ENCODE assay signal across 10 cellular contexts in genomic region chr2:162063281-162063680, GRCh38. TPM values are rescaled to one million over a fixed set of nuclear protein-coding genes. Genes with fewer than 3 reads are reported as not detected.
A peak's percentile ranks its signal among the peaks of the same experiment; 100 is the strongest.
DNase-seq lines count a peak whose midpoint lies in the region; ATAC-seq, FAIRE-seq and TF ChIP-seq lines count a peak whose summit lies in the region.
"Had no signal": no experiment of that assay in that cellular context is flagged by ENCODE, and none has a peak within 500 bp of the region (broad histone marks: within the 10 kb centered on the region; RNA-seq: fewer than 3 reads in every experiment).

No MANE protein-coding gene starts in this region.

- H3K4me3 ChIP-seq in HepG2 (replicated peaks in 1 of 3; ENCODE audit: insufficient read depth in 1 of 3, low read depth in 2 of 3, low read length in 3 of 3) (no peak overlapping the region), right lobe of liver (no peak overlapping the region), bronchial epithelial cell (ENCODE audit: low read depth, low read length) (no peak overlapping the region)
- H3K4me3 ChIP-seq: heart left ventricle had no signal

- TF ChIP-seq RAD21 in HepG2 (CRISPR knock-in tag; IDR thresholded peaks at IDR 0.05), result no peak

- H3K9ac ChIP-seq in HepG2 (ENCODE audit: insufficient read depth, low read depth, low read length), result no peak overlapping the region

- POLR2A ChIA-PET in HepG2 (lab: Yijun Ruan, JAX), result no interaction called here

- no peak for FAIRE-seq in HepG2 (lab: Jason Lieb, UNC)
- FAIRE-seq in bronchial epithelial cell (lab: Jason Lieb, UNC), result no peak
- FAIRE-seq: G401.6 had no signal

- H3K4me2 ChIP-seq in HepG2 (ENCODE audit: low read depth, low read length), result no peak overlapping the region

- CTCF ChIA-PET in HepG2 (lab: Yijun Ruan, JAX; ENCODE audit: low intra/inter-chr PET ratio, low total read pairs), result no interaction called here

- TF ChIP-seq POLR2A in HepG2 (IDR thresholded peaks at IDR 0.05; ENCODE audit: insufficient read depth in 1 of 2, low read depth in 2 of 2, low read length in 2 of 2) (no peak), right lobe of liver (IDR thresholded peaks at IDR 0.05) (no peak)

- intact Hi-C loops in HepG2 (cut with micrococcal nuclease; ENCODE audit: unreplicated experiment), result no loop called here
- intact Hi-C loops in right lobe of liver (cut with DNase I), result no loop called here

- TF ChIP-seq CTCF in HepG2 (CRISPR knock-in tag; IDR thresholded peaks at IDR 0.05), result no peak
- TF ChIP-seq CTCF in right lobe of liver (IDR thresholded peaks at IDR 0.05), result no peak
- TF ChIP-seq CTCF in bronchial epithelial cell (IDR thresholded peaks at IDR 0.05; ENCODE audit: insufficient read depth, low read length, severe bottlenecking), result no peak

- H3K4me1 ChIP-seq in HepG2 (ENCODE audit: insufficient read depth, low read length) (peaks cover 35% of the 10 kb centered on the region), right lobe of liver (peaks cover 0 to 7% (median 0%) of the 10 kb centered on the region in 4 donors)

- BruUV-seq in HepG2 (replicated peaks; lab: Mats Ljungman, UMichigan), result no TSS peak

- in situ Hi-C loops in HepG2 (cut with HindIII; ENCODE audit: extremely low pct_ligation_motif_present, low pct_unique_long_range_greater_than_20kb), result no loop called here

- no peak for TF ChIP-seq EP300 in HepG2 (IDR thresholded peaks at IDR 0.05; ENCODE audit: low read depth in 2 of 2, low read length in 2 of 2)
- TF ChIP-seq EP300 in HepG2 (CRISPR knock-in tag; IDR thresholded peaks at IDR 0.05; ENCODE audit: borderline replicate concordance), result no peak

- H3K79me2 ChIP-seq in HepG2 (ENCODE audit: insufficient read depth, low read length), result no peaks in the 10 kb centered on the region

- 87% methylated on average over 2 of the region's 2 CpGs for WGBS in HepG2 (ENCODE audit: low lambda C conversion rate)
- no CpG with 5 or more reads among the region's 2 CpGs for WGBS in right lobe of liver (ENCODE audit: insufficient coverage, low coverage, low lambda C conversion rate, missing lambda C conversion rate)

- no peak for DNase-seq in HepG2 (ENCODE audit: low spot score)
- no peak for DNase-seq in right lobe of liver
- DNase-seq in LoVo (ENCODE audit: low spot score), result peak; percentile 30
- DNase-seq in bronchial epithelial cell (ENCODE audit: low read depth), result peak; percentile 57
- no peak for DNase-seq in stimulated activated CD4-positive, alpha-beta T cell treated with anti-CD3 and anti-CD28 coated beads, Interleukin-12 subunit alpha, Interleukin-12 subunit beta, amount 100 ng/mL, for 4 hours
- no peak for DNase-seq in NCI-H524 treated with DMSO at 0.1 percent for 48 hours (lab: John Stamatoyannopoulos, UW)
- DNase-seq: heart left ventricle, NCI-H1092 treated with DMSO at 0.1 percent for 48 hours had no signal

- no peak for ATAC-seq in HepG2
- ATAC-seq in right lobe of liver, result no peak
- ATAC-seq in HG02623 (IDR thresholded peaks at IDR 0.05; ENCODE audit: unreplicated experiment), result no peak
- ATAC-seq: heart left ventricle had no signal

- H2AFZ ChIP-seq in HepG2 (ENCODE audit: low read length), result no peak overlapping the region

- H3K9me3 ChIP-seq in HepG2 (ENCODE audit: low read length) (peaks cover 2% of the 10 kb centered on the region; the same call in 1 of the 2 replicates), right lobe of liver (no peaks in the 10 kb centered on the region)

- H3K36me3 ChIP-seq in HepG2 (replicated peaks in 1 of 2; ENCODE audit: control insufficient read depth in 1 of 2, insufficient read depth in 2 of 2, low read length in 2 of 2) (peaks cover 0 to 17% of the 10 kb centered on the region in 2 experiments; a peak in 2 of 5 replicates), right lobe of liver (no peaks in the 10 kb centered on the region), bronchial epithelial cell (ENCODE audit: control insufficient read depth, insufficient read depth, low read length) (no peaks in the 10 kb centered on the region)
- H3K36me3 ChIP-seq: heart left ventricle had no signal

- no peaks in the 10 kb centered on the region for H4K20me1 ChIP-seq in HepG2 (ENCODE audit: insufficient read depth, low read length)

- H3K27me3 ChIP-seq in HepG2 (ENCODE audit: control insufficient read depth in 1 of 2, insufficient read depth in 2 of 2, low read length in 2 of 2) (no peaks in the 10 kb centered on the region), right lobe of liver (no peaks in the 10 kb centered on the region), bronchial epithelial cell (ENCODE audit: control insufficient read depth, insufficient read depth, low read length) (no peaks in the 10 kb centered on the region)
- H3K27me3 ChIP-seq: heart left ventricle had no signal

- H3K27ac ChIP-seq in HepG2 (ENCODE audit: extremely low read length, insufficient read depth, low read length), result no peak overlapping the region
- no peak overlapping the region for H3K27ac ChIP-seq in right lobe of liver

TF ChIP-seq in HepG2, 621 proteins besides CTCF, POLR2A, EP300 and RAD21:
- TF ChIP-seq POLR2AphosphoS5 (IDR thresholded peaks at IDR 0.05; ENCODE audit: low read depth, low read length) (no peak), ATF7 (IDR thresholded peaks at IDR 0.05) (peak; percentile 73), ATF7 (CRISPR knock-in tag; IDR thresholded peaks at IDR 0.05) (no peak), ZMYM4 (CRISPR knock-in tag; IDR thresholded peaks at IDR 0.05) (no peak), LCORL (IDR thresholded peaks at IDR 0.05) (peak; percentile 43; the same call in 1 of the 2 replicates), LCORL (CRISPR knock-in tag; IDR thresholded peaks at IDR 0.05) (no peak)
- TF ChIP-seq, protein P1, sequence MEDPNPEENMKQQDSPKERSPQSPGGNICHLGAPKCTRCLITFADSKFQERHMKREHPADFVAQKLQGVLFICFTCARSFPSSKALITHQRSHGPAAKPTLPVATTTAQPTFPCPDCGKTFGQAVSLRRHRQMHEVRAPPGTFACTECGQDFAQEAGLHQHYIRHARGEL (CRISPR knock-in tag; IDR thresholded peaks at IDR 0.05), result no peak

RNA-seq across cellular contexts. Expression of gene DPP4, which starts 10.7 kb away (rescaled TPM):
- total RNA-seq in HepG2 (2016; rRNA removed; fragmentation: Illumina TruSeq; extraction: Trizol) (57.2 and 109 TPM in 2 replicates), right lobe of liver (10 to 100 TPM; 17.8 to 39.8 (median 26.3) TPM), bronchial epithelial cell (1.4 and 2.9 TPM in 2 replicates)
- total RNA-seq in HepG2 (2016; cell fraction: cytosol; rRNA removed; fragmentation: Illumina TruSeq; extraction: Trizol; ENCODE audit: low read depth), result 9.0 and 9.9 TPM in 2 replicates
- 54.8 and 107 TPM in 2 replicates for total RNA-seq in HepG2 (2016; cell fraction: insoluble cytoplasmic fraction; rRNA removed; fragmentation: Illumina TruSeq; extraction: Trizol)
- 22.6 and 24.7 TPM in 2 replicates for total RNA-seq in HepG2 (2016; cell fraction: membrane; rRNA removed; fragmentation: Illumina TruSeq; extraction: Trizol)
- 123 and 147 TPM in 2 replicates for total RNA-seq in HepG2 (2016; cell fraction: nucleus; rRNA removed; fragmentation: Illumina TruSeq; extraction: Trizol)
- polyA plus RNA-seq in HepG2 (2011; rRNA removed), result 37.7 and 39.4 TPM in 2 replicates
- polyA plus RNA-seq in HepG2 (2011; cell fraction: cytosol; rRNA removed), result 32.1 and 39.3 TPM in 2 replicates
- 35.3 and 41.8 TPM in 2 replicates for polyA plus RNA-seq in HepG2 (2011; cell fraction: nucleus; rRNA removed)
- 85.0 and 97.7 TPM in 2 replicates for polyA plus RNA-seq in HepG2 (2012)
- polyA plus RNA-seq in HepG2 (2016; cell fraction: cytosol; fragmentation: Illumina TruSeq; extraction: Trizol; ENCODE audit: low read depth), result 7.7 and 8.0 TPM in 2 replicates
- polyA plus RNA-seq in HepG2 (2016; cell fraction: insoluble cytoplasmic fraction; fragmentation: Illumina TruSeq; extraction: Trizol; ENCODE audit: low read depth), result 38.7 and 39.5 TPM in 2 replicates
- polyA plus RNA-seq in HepG2 (2016; cell fraction: membrane; fragmentation: Illumina TruSeq; extraction: Trizol; ENCODE audit: low read depth), result 14.9 and 16.9 TPM in 2 replicates
- 95.1 and 96.2 TPM in 2 replicates for polyA plus RNA-seq in HepG2 (2016; cell fraction: nucleus; fragmentation: Illumina TruSeq; extraction: Trizol; ENCODE audit: insufficient read depth, low read depth)
- 175 TPM in 1 of 2 replicates, not detected in the other for polyA minus RNA-seq in HepG2 (2011; rRNA and poly(A)+ RNA removed; ENCODE audit: low replicate concordance)
- polyA minus RNA-seq in HepG2 (2011; cell fraction: cytosol; rRNA and poly(A)+ RNA removed), result 57.2 and 81.0 TPM in 2 replicates
- 147 and 149 TPM in 2 replicates for polyA minus RNA-seq in HepG2 (2011; cell fraction: nucleus; rRNA and poly(A)+ RNA removed)

Comparison
In these comparisons a context has a peak if more than half of its experiments do, and no peak if none do; other contexts are left out.
1. DNase-seq: peak in LoVo (single experiment) and bronchial epithelial cell (single experiment); none in HepG2 (single experiment), right lobe of liver (0 of 3), stimulated activated CD4-positive, alpha-beta T cell treated with anti-CD3 and anti-CD28 coated beads, Interleukin-12 subunit alpha, Interleukin-12 subunit beta, amount 100 ng/mL, for 4 hours (single experiment) and NCI-H524 treated with DMSO at 0.1 percent for 48 hours (single experiment).